1 cellular context compared by ENCODE assay signal in the genomic region with DNA sequence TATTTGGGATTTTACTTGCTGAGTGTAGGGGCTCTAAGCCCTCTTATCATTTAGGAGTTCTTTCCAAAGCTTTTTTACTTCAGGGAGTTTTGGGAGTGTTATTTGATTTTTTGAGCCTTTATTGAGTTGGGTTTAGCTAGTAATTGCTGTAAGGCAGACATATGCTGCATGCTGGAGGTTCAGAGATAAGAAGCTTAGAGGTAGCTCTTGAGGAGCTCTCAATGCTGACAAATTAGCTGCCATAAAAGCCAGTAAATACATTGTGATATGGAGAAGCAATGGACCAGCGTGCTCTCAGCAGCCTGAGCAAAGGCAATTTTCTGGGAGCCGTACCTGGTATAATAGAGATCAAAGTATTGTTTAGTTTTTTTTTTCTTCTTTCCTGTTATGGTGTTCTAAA.
TF ChIP-seq lines count a peak whose summit lies in the region.

No MANE protein-coding gene starts in this region.

TF ChIP-seq in A549, 52 proteins besides CTCF, POLR2A, EP300 and RAD21 (continued from another document):
- TF ChIP-seq, protein P1, sequence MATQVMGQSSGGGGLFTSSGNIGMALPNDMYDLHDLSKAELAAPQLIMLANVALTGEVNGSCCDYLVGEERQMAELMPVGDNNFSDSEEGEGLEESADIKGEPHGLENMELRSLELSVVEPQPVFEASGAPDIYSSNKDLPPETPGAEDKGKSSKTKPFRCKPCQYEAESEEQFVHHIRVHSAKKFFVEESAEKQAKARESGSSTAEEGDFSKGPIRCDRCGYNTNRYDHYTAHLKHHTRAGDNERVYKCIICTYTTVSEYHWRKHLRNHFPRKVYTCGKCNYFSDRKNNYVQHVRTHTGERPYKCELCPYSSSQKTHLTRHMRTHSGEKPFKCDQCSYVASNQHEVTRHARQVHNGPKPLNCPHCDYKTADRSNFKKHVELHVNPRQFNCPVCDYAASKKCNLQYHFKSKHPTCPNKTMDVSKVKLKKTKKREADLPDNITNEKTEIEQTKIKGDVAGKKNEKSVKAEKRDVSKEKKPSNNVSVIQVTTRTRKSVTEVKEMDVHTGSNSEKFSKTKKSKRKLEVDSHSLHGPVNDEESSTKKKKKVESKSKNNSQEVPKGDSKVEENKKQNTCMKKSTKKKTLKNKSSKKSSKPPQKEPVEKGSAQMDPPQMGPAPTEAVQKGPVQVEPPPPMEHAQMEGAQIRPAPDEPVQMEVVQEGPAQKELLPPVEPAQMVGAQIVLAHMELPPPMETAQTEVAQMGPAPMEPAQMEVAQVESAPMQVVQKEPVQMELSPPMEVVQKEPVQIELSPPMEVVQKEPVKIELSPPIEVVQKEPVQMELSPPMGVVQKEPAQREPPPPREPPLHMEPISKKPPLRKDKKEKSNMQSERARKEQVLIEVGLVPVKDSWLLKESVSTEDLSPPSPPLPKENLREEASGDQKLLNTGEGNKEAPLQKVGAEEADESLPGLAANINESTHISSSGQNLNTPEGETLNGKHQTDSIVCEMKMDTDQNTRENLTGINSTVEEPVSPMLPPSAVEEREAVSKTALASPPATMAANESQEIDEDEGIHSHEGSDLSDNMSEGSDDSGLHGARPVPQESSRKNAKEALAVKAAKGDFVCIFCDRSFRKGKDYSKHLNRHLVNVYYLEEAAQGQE (IDR thresholded peaks at IDR 0.05): no peak
- TF ChIP-seq NR3C1 (IDR thresholded peaks at IDR 0.05) (no peak), MAFK (IDR thresholded peaks at IDR 0.05; ENCODE audit: partially characterized antibody) (no peak), TP53 (CRISPR knock-in tag; IDR thresholded peaks at IDR 0.05) (no peak), RFX5 (IDR thresholded peaks at IDR 0.05) (no peak), RNF2 (IDR thresholded peaks at IDR 0.05; ENCODE audit: borderline replicate concordance, low read depth) (no peak), CHD4 (IDR thresholded peaks at IDR 0.05; ENCODE audit: borderline replicate concordance) (no peak), TFCP2L1 (CRISPR knock-in tag; IDR thresholded peaks at IDR 0.05) (no peak), HEYL (CRISPR knock-in tag; IDR thresholded peaks at IDR 0.05) (no peak), EHMT2 (IDR thresholded peaks at IDR 0.05; ENCODE audit: low read depth) (no peak)
- TF ChIP-seq, protein P2, sequence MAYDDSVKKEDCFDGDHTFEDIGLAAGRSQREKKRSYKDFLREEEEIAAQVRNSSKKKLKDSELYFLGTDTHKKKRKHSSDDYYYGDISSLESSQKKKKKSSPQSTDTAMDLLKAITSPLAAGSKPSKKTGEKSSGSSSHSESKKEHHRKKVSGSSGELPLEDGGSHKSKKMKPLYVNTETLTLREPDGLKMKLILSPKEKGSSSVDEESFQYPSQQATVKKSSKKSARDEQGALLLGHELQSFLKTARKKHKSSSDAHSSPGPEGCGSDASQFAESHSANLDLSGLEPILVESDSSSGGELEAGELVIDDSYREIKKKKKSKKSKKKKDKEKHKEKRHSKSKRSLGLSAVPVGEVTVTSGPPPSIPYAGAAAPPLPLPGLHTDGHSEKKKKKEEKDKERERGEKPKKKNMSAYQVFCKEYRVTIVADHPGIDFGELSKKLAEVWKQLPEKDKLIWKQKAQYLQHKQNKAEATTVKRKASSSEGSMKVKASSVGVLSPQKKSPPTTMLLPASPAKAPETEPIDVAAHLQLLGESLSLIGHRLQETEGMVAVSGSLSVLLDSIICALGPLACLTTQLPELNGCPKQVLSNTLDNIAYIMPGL (CRISPR knock-in tag; IDR thresholded peaks at IDR 0.05; ENCODE audit: borderline replicate concordance): no peak
- TF ChIP-seq, protein P3, sequence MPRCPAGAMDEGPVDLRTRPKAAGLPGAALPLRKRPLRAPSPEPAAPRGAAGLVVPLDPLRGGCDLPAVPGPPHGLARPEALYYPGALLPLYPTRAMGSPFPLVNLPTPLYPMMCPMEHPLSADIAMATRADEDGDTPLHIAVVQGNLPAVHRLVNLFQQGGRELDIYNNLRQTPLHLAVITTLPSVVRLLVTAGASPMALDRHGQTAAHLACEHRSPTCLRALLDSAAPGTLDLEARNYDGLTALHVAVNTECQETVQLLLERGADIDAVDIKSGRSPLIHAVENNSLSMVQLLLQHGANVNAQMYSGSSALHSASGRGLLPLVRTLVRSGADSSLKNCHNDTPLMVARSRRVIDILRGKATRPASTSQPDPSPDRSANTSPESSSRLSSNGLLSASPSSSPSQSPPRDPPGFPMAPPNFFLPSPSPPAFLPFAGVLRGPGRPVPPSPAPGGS (IDR thresholded peaks at IDR 0.05): no peak
- TF ChIP-seq, protein P4, sequence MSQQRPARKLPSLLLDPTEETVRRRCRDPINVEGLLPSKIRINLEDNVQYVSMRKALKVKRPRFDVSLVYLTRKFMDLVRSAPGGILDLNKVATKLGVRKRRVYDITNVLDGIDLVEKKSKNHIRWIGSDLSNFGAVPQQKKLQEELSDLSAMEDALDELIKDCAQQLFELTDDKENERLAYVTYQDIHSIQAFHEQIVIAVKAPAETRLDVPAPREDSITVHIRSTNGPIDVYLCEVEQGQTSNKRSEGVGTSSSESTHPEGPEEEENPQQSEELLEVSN (IDR thresholded peaks at IDR 0.05; ENCODE audit: borderline replicate concordance, low read depth): no peak
TF ChIP-seq in A549: peak in this region for 0.
